ENCODE assay signal across 1 cellular context in genomic region chr3:114745322-114746240, GRCh38.
A peak's percentile ranks its signal among the peaks of the same experiment; 100 is the strongest.
TF ChIP-seq lines count a peak whose summit lies in the region.

No MANE protein-coding gene starts in this region.

TF ChIP-seq in HepG2, 621 proteins besides CTCF, POLR2A, EP300 and RAD21 (continued from another document and continues in another):
- TF ChIP-seq ZFP62 (CRISPR knock-in tag; IDR thresholded peaks at IDR 0.05): no peak
- no peak for TF ChIP-seq ZNF230 (CRISPR knock-in tag; IDR thresholded peaks at IDR 0.05)
- TF ChIP-seq CBX1 (IDR thresholded peaks at IDR 0.05; ENCODE audit: low read depth): no peak
- TF ChIP-seq SIX4 (CRISPR knock-in tag; IDR thresholded peaks at IDR 0.05): no peak
- TF ChIP-seq, protein P1, sequence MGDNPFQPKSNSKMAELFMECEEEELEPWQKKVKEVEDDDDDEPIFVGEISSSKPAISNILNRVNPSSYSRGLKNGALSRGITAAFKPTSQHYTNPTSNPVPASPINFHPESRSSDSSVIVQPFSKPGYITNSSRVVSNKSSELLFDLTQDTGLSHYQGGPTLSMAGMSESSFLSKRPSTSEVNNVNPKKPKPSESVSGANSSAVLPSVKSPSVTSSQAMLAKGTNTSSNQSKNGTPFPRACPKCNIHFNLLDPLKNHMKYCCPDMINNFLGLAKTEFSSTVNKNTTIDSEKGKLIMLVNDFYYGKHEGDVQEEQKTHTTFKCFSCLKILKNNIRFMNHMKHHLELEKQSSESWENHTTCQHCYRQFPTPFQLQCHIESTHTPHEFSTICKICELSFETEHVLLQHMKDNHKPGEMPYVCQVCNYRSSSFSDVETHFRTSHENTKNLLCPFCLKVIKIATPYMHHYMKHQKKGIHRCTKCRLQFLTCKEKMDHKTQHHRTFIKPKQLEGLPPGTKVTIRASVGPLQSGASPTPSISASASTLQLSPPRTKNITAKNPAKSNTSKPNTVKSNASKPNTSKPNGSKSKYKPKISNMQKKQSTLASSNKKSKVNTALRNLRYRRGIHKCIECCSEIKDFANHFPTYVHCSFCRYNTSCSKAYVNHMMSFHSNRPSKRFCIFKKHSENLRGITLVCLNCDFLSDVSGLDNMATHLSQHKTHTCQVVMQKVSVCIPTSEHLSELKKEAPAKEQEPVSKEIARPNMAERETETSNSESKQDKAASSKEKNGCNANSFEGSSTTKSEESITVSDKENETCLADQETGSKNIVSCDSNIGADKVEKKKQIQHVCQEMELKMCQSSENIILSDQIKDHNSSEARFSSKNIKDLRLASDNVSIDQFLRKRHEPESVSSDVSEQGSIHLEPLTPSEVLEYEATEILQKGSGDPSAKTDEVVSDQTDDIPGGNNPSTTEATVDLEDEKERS (CRISPR knock-in tag; IDR thresholded peaks at IDR 0.05): no peak
- TF ChIP-seq SOX5 (CRISPR knock-in tag; IDR thresholded peaks at IDR 0.05; ENCODE audit: borderline replicate concordance): peak; percentile 90
- TF ChIP-seq, protein P2, sequence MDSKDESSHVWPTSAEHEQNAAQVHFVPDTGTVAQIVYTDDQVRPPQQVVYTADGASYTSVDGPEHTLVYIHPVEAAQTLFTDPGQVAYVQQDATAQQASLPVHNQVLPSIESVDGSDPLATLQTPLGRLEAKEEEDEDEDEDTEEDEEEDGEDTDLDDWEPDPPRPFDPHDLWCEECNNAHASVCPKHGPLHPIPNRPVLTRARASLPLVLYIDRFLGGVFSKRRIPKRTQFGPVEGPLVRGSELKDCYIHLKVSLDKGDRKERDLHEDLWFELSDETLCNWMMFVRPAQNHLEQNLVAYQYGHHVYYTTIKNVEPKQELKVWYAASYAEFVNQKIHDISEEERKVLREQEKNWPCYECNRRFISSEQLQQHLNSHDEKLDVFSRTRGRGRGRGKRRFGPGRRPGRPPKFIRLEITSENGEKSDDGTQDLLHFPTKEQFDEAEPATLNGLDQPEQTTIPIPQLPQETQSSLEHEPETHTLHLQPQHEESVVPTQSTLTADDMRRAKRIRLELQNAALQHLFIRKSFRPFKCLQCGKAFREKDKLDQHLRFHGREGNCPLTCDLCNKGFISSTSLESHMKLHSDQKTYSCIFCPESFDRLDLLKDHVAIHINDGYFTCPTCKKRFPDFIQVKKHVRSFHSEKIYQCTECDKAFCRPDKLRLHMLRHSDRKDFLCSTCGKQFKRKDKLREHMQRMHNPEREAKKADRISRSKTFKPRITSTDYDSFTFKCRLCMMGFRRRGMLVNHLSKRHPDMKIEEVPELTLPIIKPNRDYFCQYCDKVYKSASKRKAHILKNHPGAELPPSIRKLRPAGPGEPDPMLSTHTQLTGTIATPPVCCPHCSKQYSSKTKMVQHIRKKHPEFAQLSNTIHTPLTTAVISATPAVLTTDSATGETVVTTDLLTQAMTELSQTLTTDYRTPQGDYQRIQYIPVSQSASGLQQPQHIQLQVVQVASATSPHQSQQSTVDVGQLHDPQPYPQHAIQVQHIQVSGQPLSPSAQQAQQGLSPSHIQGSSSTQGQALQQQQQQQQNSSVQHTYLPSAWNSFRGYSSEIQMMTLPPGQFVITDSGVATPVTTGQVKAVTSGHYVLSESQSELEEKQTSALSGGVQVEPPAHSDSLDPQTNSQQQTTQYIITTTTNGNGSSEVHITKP (CRISPR knock-in tag; IDR thresholded peaks at IDR 0.05; ENCODE audit: low read depth): no peak
- TF ChIP-seq, protein P3, sequence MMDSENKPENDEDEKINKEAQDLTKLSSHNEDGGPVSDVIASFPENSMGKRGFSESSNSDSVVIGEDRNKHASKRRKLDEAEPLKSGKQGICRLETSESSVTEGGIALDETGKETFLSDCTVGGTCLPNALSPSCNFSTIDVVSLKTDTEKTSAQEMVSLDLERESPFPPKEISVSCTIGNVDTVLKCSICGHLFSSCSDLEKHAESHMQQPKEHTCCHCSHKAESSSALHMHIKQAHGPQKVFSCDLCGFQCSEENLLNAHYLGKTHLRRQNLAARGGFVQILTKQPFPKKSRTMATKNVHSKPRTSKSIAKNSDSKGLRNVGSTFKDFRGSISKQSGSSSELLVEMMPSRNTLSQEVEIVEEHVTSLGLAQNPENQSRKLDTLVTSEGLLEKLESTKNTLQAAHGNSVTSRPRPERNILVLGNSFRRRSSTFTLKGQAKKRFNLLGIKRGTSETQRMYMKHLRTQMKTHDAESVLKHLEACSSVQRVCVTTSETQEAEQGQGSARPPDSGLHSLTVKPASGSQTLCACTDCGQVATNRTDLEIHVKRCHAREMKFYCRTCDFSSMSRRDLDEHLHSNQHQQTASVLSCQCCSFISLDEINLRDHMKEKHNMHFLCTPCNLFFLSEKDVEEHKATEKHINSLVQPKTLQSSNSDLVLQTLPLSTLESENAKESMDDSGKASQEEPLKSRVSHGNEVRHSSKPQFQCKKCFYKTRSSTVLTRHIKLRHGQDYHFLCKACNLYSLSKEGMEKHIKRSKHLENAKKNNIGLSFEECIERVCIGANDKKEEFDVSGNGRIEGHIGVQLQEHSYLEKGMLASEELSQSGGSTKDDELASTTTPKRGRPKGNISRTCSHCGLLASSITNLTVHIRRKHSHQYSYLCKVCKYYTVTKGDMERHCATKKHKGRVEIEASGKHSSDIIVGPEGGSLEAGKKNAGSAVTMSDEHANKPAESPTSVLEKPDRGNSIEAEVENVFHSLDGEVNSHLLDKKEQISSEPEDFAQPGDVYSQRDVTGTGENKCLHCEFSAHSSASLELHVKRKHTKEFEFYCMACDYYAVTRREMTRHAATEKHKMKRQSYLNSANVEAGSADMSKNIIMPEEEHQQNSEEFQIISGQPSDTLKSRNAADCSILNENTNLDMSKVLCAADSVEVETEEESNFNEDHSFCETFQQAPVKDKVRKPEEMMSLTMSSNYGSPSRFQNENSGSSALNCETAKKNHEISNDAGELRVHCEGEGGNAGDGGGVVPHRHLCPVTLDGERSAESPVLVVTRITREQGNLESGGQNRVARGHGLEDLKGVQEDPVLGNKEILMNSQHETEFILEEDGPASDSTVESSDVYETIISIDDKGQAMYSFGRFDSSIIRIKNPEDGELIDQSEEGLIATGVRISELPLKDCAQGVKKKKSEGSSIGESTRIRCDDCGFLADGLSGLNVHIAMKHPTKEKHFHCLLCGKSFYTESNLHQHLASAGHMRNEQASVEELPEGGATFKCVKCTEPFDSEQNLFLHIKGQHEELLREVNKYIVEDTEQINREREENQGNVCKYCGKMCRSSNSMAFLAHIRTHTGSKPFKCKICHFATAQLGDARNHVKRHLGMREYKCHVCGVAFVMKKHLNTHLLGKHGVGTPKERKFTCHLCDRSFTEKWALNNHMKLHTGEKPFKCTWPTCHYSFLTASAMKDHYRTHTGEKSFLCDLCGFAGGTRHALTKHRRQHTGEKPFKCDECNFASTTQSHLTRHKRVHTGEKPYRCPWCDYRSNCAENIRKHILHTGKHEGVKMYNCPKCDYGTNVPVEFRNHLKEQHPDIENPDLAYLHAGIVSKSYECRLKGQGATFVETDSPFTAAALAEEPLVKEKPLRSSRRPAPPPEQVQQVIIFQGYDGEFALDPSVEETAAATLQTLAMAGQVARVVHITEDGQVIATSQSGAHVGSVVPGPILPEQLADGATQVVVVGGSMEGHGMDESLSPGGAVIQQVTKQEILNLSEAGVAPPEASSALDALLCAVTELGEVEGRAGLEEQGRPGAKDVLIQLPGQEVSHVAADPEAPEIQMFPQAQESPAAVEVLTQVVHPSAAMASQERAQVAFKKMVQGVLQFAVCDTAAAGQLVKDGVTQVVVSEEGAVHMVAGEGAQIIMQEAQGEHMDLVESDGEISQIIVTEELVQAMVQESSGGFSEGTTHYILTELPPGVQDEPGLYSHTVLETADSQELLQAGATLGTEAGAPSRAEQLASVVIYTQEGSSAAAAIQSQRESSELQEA (CRISPR knock-in tag; IDR thresholded peaks at IDR 0.05; ENCODE audit: not compliant biosample characterization): no peak
- TF ChIP-seq ZNF841 (CRISPR knock-in tag; IDR thresholded peaks at IDR 0.05; ENCODE audit: borderline replicate concordance): no peak
- no peak for TF ChIP-seq RBM22 (optimal IDR thresholded peaks at IDR 0.05; ENCODE audit: low read length)
- TF ChIP-seq ZNF597 (CRISPR knock-in tag; IDR thresholded peaks at IDR 0.05): no peak
- no peak for TF ChIP-seq ARNTL (CRISPR knock-in tag; IDR thresholded peaks at IDR 0.05)
- TF ChIP-seq HNRNPK (IDR thresholded peaks at IDR 0.05; ENCODE audit: low read depth, low read length, poor library complexity, severe bottlenecking): no peak
- TF ChIP-seq ASH2L (IDR thresholded peaks at IDR 0.05; ENCODE audit: insufficient read length, low read depth, low read length): peak; percentile 10
- TF ChIP-seq ZNF253 (CRISPR knock-in tag; IDR thresholded peaks at IDR 0.05; ENCODE audit: borderline replicate concordance): no peak
- no peak for TF ChIP-seq ELF1 (CRISPR knock-in tag; IDR thresholded peaks at IDR 0.05)
- TF ChIP-seq ZNF205 (CRISPR knock-in tag; IDR thresholded peaks at IDR 0.05): no peak
- TF ChIP-seq ZMYM2 (CRISPR knock-in tag; IDR thresholded peaks at IDR 0.05): no peak
- TF ChIP-seq NR2F1 (CRISPR knock-in tag; IDR thresholded peaks at IDR 0.05): no peak
- TF ChIP-seq, protein P4, sequence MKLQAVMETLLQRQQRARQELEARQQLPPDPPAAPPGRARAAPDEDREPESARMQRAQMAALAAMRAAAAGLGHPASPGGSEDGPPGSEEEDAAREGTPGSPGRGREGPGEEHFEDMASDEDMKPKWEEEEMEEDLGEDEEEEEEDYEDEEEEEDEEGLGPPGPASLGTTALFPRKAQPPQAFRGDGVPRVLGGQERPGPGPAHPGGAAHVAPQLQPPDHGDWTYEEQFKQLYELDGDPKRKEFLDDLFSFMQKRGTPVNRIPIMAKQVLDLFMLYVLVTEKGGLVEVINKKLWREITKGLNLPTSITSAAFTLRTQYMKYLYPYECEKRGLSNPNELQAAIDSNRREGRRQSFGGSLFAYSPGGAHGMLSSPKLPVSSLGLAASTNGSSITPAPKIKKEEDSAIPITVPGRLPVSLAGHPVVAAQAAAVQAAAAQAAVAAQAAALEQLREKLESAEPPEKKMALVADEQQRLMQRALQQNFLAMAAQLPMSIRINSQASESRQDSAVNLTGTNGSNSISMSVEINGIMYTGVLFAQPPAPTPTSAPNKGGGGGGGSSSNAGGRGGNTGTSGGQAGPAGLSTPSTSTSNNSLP (IDR thresholded peaks at IDR 0.05; ENCODE audit: low read depth, low read length): peak; percentile 70; the same call in 1 of the 2 replicates
- TF ChIP-seq, protein P5, sequence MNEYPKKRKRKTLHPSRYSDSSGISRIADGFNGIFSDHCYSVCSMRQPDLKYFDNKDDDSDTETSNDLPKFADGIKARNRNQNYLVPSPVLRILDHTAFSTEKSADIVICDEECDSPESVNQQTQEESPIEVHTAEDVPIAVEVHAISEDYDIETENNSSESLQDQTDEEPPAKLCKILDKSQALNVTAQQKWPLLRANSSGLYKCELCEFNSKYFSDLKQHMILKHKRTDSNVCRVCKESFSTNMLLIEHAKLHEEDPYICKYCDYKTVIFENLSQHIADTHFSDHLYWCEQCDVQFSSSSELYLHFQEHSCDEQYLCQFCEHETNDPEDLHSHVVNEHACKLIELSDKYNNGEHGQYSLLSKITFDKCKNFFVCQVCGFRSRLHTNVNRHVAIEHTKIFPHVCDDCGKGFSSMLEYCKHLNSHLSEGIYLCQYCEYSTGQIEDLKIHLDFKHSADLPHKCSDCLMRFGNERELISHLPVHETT (CRISPR knock-in tag; conservative IDR thresholded peaks at IDR 0.05): no peak
- TF ChIP-seq ATAD3A (CRISPR knock-in tag; IDR thresholded peaks at IDR 0.05): no peak
- TF ChIP-seq CSRNP1 (CRISPR knock-in tag; IDR thresholded peaks at IDR 0.05): no peak
- no peak for TF ChIP-seq MIER3 (CRISPR knock-in tag; IDR thresholded peaks at IDR 0.05; ENCODE audit: borderline replicate concordance)
- no peak for TF ChIP-seq HNF4G (IDR thresholded peaks at IDR 0.05; ENCODE audit: borderline replicate concordance, low read depth, low read length)
- TF ChIP-seq HNF4G (CRISPR knock-in tag; IDR thresholded peaks at IDR 0.05; ENCODE audit: borderline replicate concordance, low read depth): no peak
- TF ChIP-seq, protein P6, sequence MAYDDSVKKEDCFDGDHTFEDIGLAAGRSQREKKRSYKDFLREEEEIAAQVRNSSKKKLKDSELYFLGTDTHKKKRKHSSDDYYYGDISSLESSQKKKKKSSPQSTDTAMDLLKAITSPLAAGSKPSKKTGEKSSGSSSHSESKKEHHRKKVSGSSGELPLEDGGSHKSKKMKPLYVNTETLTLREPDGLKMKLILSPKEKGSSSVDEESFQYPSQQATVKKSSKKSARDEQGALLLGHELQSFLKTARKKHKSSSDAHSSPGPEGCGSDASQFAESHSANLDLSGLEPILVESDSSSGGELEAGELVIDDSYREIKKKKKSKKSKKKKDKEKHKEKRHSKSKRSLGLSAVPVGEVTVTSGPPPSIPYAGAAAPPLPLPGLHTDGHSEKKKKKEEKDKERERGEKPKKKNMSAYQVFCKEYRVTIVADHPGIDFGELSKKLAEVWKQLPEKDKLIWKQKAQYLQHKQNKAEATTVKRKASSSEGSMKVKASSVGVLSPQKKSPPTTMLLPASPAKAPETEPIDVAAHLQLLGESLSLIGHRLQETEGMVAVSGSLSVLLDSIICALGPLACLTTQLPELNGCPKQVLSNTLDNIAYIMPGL (CRISPR knock-in tag; IDR thresholded peaks at IDR 0.05; ENCODE audit: borderline replicate concordance in 1 of 2, low read depth in 1 of 2): no peak
- no peak for TF ChIP-seq ZBTB42 (CRISPR knock-in tag; IDR thresholded peaks at IDR 0.05)
- TF ChIP-seq GPN1 (CRISPR knock-in tag; IDR thresholded peaks at IDR 0.05; ENCODE audit: borderline replicate concordance): no peak
- no peak for TF ChIP-seq ZMAT3 (CRISPR knock-in tag; conservative IDR thresholded peaks at IDR 0.05)
- no peak for TF ChIP-seq ZNF234 (CRISPR knock-in tag; conservative IDR thresholded peaks at IDR 0.05)
- TF ChIP-seq ZNF589 (CRISPR knock-in tag; conservative IDR thresholded peaks at IDR 0.05): no peak
- no peak for TF ChIP-seq MXI1 (IDR thresholded peaks at IDR 0.05; ENCODE audit: borderline replicate concordance, low read depth, low read length)
- TF ChIP-seq ZNF652 (CRISPR knock-in tag; IDR thresholded peaks at IDR 0.05; ENCODE audit: borderline replicate concordance, low read depth): 0 out of 2 replicates have a peak, but pooled peaks have one; percentile 18
- TF ChIP-seq CC2D1A (CRISPR knock-in tag; IDR thresholded peaks at IDR 0.05): no peak
